In the genomic region with DNA sequence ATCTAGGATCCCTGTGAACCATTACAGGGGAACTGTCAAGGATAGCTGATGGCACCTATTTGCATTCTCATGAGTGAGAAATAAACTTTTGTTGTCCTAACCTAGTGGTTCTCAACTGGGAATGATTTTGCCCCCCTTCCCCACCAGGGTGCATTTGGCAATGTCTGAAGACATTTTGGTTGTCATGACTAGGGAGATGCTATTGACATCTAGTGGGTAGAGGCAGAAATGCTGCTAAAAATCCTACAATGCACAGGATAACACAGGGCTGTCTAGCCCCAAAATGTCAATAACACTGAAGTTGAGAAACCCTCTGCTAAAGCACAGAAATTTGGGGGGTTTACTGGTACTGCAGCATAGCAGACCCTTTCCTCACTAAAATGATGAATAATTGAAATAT, we compare ENCODE assay signal across 1 cellular context.
TF ChIP-seq lines count a peak whose summit lies in the region.

No MANE protein-coding gene starts in this region.

TF ChIP-seq in SK-N-SH, 30 proteins besides CTCF, POLR2A, EP300 and RAD21 (continued from another document):
- TF ChIP-seq MAX (IDR thresholded peaks at IDR 0.05; ENCODE audit: low read depth) (no peak), SMC3 (IDR thresholded peaks at IDR 0.05; ENCODE audit: low read depth, low read length) (no peak), NFIC (IDR thresholded peaks at IDR 0.05; ENCODE audit: borderline replicate concordance) (no peak), YY1 (IDR thresholded peaks at IDR 0.05; ENCODE audit: low read depth) (no peak), FOSL2 (IDR thresholded peaks at IDR 0.05; ENCODE audit: borderline replicate concordance, low read depth) (no peak)
